ENCODE assay signal across 1 cellular context in genomic region chr1:113759341-113760101, GRCh38.
TF ChIP-seq lines count a peak whose summit lies in the region.

TSS of gene PHTF1 (minus strand) at chr1:113759486. CDS start at chr1:113758703, 783 bp downstream.

TF ChIP-seq in K562, 482 proteins besides CTCF, POLR2A, EP300 and RAD21 (continued from another document and continues in another):
- TF ChIP-seq, protein P1, sequence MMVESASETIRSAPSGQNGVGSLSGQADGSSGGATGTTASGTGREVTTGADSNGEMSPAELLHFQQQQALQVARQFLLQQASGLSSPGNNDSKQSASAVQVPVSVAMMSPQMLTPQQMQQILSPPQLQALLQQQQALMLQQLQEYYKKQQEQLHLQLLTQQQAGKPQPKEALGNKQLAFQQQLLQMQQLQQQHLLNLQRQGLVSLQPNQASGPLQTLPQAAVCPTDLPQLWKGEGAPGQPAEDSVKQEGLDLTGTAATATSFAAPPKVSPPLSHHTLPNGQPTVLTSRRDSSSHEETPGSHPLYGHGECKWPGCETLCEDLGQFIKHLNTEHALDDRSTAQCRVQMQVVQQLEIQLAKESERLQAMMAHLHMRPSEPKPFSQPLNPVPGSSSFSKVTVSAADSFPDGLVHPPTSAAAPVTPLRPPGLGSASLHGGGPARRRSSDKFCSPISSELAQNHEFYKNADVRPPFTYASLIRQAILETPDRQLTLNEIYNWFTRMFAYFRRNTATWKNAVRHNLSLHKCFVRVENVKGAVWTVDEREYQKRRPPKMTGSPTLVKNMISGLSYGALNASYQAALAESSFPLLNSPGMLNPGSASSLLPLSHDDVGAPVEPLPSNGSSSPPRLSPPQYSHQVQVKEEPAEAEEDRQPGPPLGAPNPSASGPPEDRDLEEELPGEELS (CRISPR knock-in tag; IDR thresholded peaks at IDR 0.05; ENCODE audit: borderline replicate concordance) = no peak
- TF ChIP-seq SMARCB1 (IDR thresholded peaks at IDR 0.05; ENCODE audit: insufficient read length, low read depth) = no peak
- peak; percentile 100 for TF ChIP-seq RBFOX2 (IDR thresholded peaks at IDR 0.05; ENCODE audit: low read depth, low read length)
- TF ChIP-seq, protein P2, sequence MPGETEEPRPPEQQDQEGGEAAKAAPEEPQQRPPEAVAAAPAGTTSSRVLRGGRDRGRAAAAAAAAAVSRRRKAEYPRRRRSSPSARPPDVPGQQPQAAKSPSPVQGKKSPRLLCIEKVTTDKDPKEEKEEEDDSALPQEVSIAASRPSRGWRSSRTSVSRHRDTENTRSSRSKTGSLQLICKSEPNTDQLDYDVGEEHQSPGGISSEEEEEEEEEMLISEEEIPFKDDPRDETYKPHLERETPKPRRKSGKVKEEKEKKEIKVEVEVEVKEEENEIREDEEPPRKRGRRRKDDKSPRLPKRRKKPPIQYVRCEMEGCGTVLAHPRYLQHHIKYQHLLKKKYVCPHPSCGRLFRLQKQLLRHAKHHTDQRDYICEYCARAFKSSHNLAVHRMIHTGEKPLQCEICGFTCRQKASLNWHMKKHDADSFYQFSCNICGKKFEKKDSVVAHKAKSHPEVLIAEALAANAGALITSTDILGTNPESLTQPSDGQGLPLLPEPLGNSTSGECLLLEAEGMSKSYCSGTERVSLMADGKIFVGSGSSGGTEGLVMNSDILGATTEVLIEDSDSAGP (CRISPR knock-in tag; IDR thresholded peaks at IDR 0.05) = no peak
- TF ChIP-seq RFX7 (CRISPR knock-in tag; IDR thresholded peaks at IDR 0.05) = no peak
- peak; percentile 36; the same call in 1 of the 2 replicates for TF ChIP-seq HOXB6 (CRISPR knock-in tag; IDR thresholded peaks at IDR 0.05; ENCODE audit: borderline replicate concordance)
- no peak for TF ChIP-seq TSHZ1 (CRISPR knock-in tag; IDR thresholded peaks at IDR 0.05)
- peak; percentile 20; the same call in 1 of the 2 replicates for TF ChIP-seq CEBPG (CRISPR knock-in tag; IDR thresholded peaks at IDR 0.05)
- no peak for TF ChIP-seq CEBPG (tag; conservative IDR thresholded peaks at IDR 0.05 in 1 of 2, IDR thresholded peaks at IDR 0.05 in 1 of 2)
- TF ChIP-seq NCOR1 (IDR thresholded peaks at IDR 0.05) = no peak; the same call in 1 of the 2 replicates
- TF ChIP-seq, protein P3, sequence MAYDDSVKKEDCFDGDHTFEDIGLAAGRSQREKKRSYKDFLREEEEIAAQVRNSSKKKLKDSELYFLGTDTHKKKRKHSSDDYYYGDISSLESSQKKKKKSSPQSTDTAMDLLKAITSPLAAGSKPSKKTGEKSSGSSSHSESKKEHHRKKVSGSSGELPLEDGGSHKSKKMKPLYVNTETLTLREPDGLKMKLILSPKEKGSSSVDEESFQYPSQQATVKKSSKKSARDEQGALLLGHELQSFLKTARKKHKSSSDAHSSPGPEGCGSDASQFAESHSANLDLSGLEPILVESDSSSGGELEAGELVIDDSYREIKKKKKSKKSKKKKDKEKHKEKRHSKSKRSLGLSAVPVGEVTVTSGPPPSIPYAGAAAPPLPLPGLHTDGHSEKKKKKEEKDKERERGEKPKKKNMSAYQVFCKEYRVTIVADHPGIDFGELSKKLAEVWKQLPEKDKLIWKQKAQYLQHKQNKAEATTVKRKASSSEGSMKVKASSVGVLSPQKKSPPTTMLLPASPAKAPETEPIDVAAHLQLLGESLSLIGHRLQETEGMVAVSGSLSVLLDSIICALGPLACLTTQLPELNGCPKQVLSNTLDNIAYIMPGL (CRISPR knock-in tag; IDR thresholded peaks at IDR 0.05) = peak; percentile 52; the same call in 1 of the 2 replicates
- TF ChIP-seq, protein P4, sequence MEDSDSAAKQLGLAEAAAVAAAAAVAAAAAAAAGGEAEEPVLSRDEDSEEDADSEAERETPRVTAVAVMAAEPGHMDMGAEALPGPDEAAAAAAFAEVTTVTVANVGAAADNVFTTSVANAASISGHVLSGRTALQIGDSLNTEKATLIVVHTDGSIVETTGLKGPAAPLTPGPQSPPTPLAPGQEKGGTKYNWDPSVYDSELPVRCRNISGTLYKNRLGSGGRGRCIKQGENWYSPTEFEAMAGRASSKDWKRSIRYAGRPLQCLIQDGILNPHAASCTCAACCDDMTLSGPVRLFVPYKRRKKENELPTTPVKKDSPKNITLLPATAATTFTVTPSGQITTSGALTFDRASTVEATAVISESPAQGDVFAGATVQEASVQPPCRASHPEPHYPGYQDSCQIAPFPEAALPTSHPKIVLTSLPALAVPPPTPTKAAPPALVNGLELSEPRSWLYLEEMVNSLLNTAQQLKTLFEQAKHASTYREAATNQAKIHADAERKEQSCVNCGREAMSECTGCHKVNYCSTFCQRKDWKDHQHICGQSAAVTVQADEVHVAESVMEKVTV (CRISPR knock-in tag; IDR thresholded peaks at IDR 0.05) = no peak
- TF ChIP-seq, protein P5, sequence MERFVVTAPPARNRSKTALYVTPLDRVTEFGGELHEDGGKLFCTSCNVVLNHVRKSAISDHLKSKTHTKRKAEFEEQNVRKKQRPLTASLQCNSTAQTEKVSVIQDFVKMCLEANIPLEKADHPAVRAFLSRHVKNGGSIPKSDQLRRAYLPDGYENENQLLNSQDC (CRISPR knock-in tag; IDR thresholded peaks at IDR 0.05) = no peak
- TF ChIP-seq SPI1 (IDR thresholded peaks at IDR 0.05; ENCODE audit: borderline replicate concordance, low read depth, low read length) = peak; percentile 94
- TF ChIP-seq ZEB2 (IDR thresholded peaks at IDR 0.05) = 0 out of 2 replicates have a peak, but pooled peaks have one; percentile 36
- TF ChIP-seq HNRNPLL (IDR thresholded peaks at IDR 0.05; ENCODE audit: low read depth, low read length, poor library complexity, severe bottlenecking) = no peak
- peak; percentile 94; the same call in 1 of the 2 replicates for TF ChIP-seq STAT6 (CRISPR knock-in tag; IDR thresholded peaks at IDR 0.05)
- TF ChIP-seq FIP1L1 (IDR thresholded peaks at IDR 0.05; ENCODE audit: low read depth, low read length, poor library complexity, severe bottlenecking) = peak; percentile 89
- TF ChIP-seq MEIS2 (IDR thresholded peaks at IDR 0.05; ENCODE audit: partially characterized antibody) = no peak
- no peak for TF ChIP-seq SIRT6 (IDR thresholded peaks at IDR 0.05; ENCODE audit: low read depth, low read length)
- TF ChIP-seq TRIM25 (IDR thresholded peaks at IDR 0.05; ENCODE audit: borderline replicate concordance) = 0 out of 2 replicates have a peak, but pooled peaks have one; percentile 23
- TF ChIP-seq ZNF239 (CRISPR knock-in tag; IDR thresholded peaks at IDR 0.05) = no peak
- peak in 1 of 2 experiments; percentile 44; a peak in 1 of 4 replicates for TF ChIP-seq KDM4B (IDR thresholded peaks at IDR 0.05; ENCODE audit: borderline replicate concordance in 2 of 2, low read depth in 1 of 2)
- TF ChIP-seq MAFK (IDR thresholded peaks at IDR 0.05; ENCODE audit: low read length) = peak; percentile 69
- no peak for TF ChIP-seq BRF1 (IDR thresholded peaks at IDR 0.05; ENCODE audit: borderline replicate concordance, extremely low read depth, insufficient read length)
- TF ChIP-seq ZNF41 (CRISPR knock-in tag; conservative IDR thresholded peaks at IDR 0.05) = peak; percentile 50; the same call in 1 of the 2 replicates
- TF ChIP-seq ATF3 (IDR thresholded peaks at IDR 0.05) = peak; percentile 79
- TF ChIP-seq ATF3 (CRISPR knock-in tag; conservative IDR thresholded peaks at IDR 0.05) = peak; percentile 76
- peak in 1 of 2 experiments; percentile 95; a peak in 3 of 4 replicates for TF ChIP-seq SRF (CRISPR knock-in tag; IDR thresholded peaks at IDR 0.05)
- no peak for TF ChIP-seq KLF16 (IDR thresholded peaks at IDR 0.05)
- TF ChIP-seq GATAD2A (IDR thresholded peaks at IDR 0.05) = no peak
- no peak for TF ChIP-seq ATF1 (CRISPR knock-in tag; IDR thresholded peaks at IDR 0.05)
- TF ChIP-seq ATF1 (tag; IDR thresholded peaks at IDR 0.05) = peak; percentile 74
- no peak for TF ChIP-seq SP2 (IDR thresholded peaks at IDR 0.05; ENCODE audit: extremely low read depth, low read depth, low read length, poor library complexity, severe bottlenecking)
- peak; percentile 62; the same call in 1 of the 2 replicates for TF ChIP-seq MBD2 (IDR thresholded peaks at IDR 0.05; ENCODE audit: borderline replicate concordance, low read depth)
- TF ChIP-seq ZNF76 (CRISPR knock-in tag; IDR thresholded peaks at IDR 0.05; ENCODE audit: borderline replicate concordance) = no peak
- TF ChIP-seq ZNF408 (CRISPR knock-in tag; IDR thresholded peaks at IDR 0.05; ENCODE audit: low read depth) = no peak
- TF ChIP-seq NR2C1 (IDR thresholded peaks at IDR 0.05) = no peak
- peak; percentile 73 for TF ChIP-seq NR2C1 (tag; IDR thresholded peaks at IDR 0.05)
- TF ChIP-seq, protein P6, sequence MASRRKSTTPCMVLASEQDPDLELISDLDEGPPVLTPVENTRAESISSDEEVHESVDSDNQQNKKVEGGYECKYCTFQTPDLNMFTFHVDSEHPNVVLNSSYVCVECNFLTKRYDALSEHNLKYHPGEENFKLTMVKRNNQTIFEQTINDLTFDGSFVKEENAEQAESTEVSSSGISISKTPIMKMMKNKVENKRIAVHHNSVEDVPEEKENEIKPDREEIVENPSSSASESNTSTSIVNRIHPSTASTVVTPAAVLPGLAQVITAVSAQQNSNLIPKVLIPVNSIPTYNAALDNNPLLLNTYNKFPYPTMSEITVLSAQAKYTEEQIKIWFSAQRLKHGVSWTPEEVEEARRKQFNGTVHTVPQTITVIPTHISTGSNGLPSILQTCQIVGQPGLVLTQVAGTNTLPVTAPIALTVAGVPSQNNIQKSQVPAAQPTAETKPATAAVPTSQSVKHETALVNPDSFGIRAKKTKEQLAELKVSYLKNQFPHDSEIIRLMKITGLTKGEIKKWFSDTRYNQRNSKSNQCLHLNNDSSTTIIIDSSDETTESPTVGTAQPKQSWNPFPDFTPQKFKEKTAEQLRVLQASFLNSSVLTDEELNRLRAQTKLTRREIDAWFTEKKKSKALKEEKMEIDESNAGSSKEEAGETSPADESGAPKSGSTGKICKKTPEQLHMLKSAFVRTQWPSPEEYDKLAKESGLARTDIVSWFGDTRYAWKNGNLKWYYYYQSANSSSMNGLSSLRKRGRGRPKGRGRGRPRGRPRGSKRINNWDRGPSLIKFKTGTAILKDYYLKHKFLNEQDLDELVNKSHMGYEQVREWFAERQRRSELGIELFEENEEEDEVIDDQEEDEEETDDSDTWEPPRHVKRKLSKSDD (conservative IDR thresholded peaks at IDR 0.05; ENCODE audit: low read length) = no peak
- peak; percentile 68; the same call in 1 of the 2 replicates for TF ChIP-seq KDM2B (CRISPR knock-in tag; IDR thresholded peaks at IDR 0.05)
- TF ChIP-seq KLF10 (CRISPR knock-in tag; IDR thresholded peaks at IDR 0.05) = no peak
- TF ChIP-seq ELF1 (tag; IDR thresholded peaks at IDR 0.05) = peak; percentile 88
- TF ChIP-seq SMAD3 (CRISPR knock-in tag; conservative IDR thresholded peaks at IDR 0.05) = no peak
